20 cellular contexts compared by ENCODE assay signal in the genomic region with DNA sequence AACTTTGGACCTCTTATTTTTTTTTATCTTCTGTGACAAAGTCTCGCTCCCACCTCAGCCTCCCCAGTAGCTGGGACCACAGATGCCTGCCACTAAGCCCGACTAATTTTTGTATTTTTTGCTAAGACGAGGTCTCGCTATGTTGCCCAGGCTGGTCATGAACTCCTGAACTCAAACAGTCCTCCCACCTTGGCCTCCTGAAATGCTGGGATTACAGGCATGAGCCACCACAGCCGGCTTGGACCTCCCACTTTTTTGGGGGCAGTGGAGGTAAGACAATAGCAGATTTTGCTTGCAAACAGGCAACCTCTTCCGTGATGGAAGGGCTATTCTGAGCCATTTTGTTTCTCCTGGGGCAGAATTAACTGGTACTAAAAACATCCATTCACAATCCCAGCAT. TPM values are rescaled to one million over a fixed set of nuclear protein-coding genes. Genes with fewer than 3 reads are reported as not detected.
A peak's percentile ranks its signal among the peaks of the same experiment; 100 is the strongest.
DNase-seq lines count a peak whose midpoint lies in the region; ATAC-seq and TF ChIP-seq lines count a peak whose summit lies in the region.
"Had no signal": no experiment of that assay in that cellular context is flagged by ENCODE, and none has a peak within 500 bp of the region (broad histone marks: within the 10 kb centered on the region; RNA-seq: fewer than 3 reads in every experiment).

No MANE protein-coding gene starts in this region.

- H3K36me3 ChIP-seq in OCI-LY7 (ENCODE audit: insufficient read depth, low read length), result peaks cover 19% of the 10 kb centered on the region
- peaks cover 17% of the 10 kb centered on the region for H3K36me3 ChIP-seq in endodermal cell (ENCODE audit: control insufficient read depth, insufficient read depth, low read length)
- no peaks in the 10 kb centered on the region for H3K36me3 ChIP-seq in parathyroid adenoma (ENCODE audit: control insufficient read depth, insufficient read depth, low read length)
- peaks cover 0 to 13% of the 10 kb centered on the region in 2 donors for H3K36me3 ChIP-seq in left lung

- H3K36me3 Mint-ChIP-seq in T-helper 2 cell treated with Interferon-gamma antibody and Interleukin-4, amounts not matched to agents 5 μg/mL and 100 μg/mL, for 36 hours (ENCODE audit: low read depth), result peaks cover 8% of the 10 kb centered on the region
- peaks cover 11% of the 10 kb centered on the region for H3K36me3 Mint-ChIP-seq in endodermal cell (ENCODE audit: low read depth)

- WGBS in endodermal cell (ENCODE audit: insufficient coverage in 1 of 2, insufficient read length in 1 of 2), 2 experiments, result 89 to 92% methylated on average over 2 to 6 of the region's 6 CpGs

- H3K9me3 ChIP-seq in OCI-LY7 (ENCODE audit: low read length), result no peaks in the 10 kb centered on the region
- H3K9me3 ChIP-seq in endodermal cell (ENCODE audit: control insufficient read depth, low read length), result no peaks in the 10 kb centered on the region
- H3K9me3 ChIP-seq in parathyroid adenoma (ENCODE audit: control insufficient read depth, low read length), result no peaks in the 10 kb centered on the region
- no peaks in the 10 kb centered on the region for H3K9me3 ChIP-seq in left lung
- H3K9me3 ChIP-seq: gastroesophageal sphincter, MG63, sigmoid colon, SJCRH30, tibial artery had no signal

- peak overlapping the region; percentile 71 for H3K4me3 Mint-ChIP-seq in T-helper 2 cell treated with Interferon-gamma antibody and Interleukin-4, amounts not matched to agents 5 μg/mL and 100 μg/mL, for 36 hours
- peak overlapping the region; percentile 79 for H3K4me3 Mint-ChIP-seq in endodermal cell

- TF ChIP-seq CTCF in OCI-LY7 (conservative IDR thresholded peaks at IDR 0.05; ENCODE audit: low read length), result no peak
- no peak for TF ChIP-seq CTCF in endodermal cell (conservative IDR thresholded peaks at IDR 0.05)
- TF ChIP-seq CTCF in parathyroid adenoma (IDR thresholded peaks at IDR 0.05), result no peak
- no peak for TF ChIP-seq CTCF in left lung (IDR thresholded peaks at IDR 0.05)

- ATAC-seq in GM18907 (IDR thresholded peaks at IDR 0.05; ENCODE audit: unreplicated experiment), result no peak
- no peak for ATAC-seq in left lung
- ATAC-seq: gastroesophageal sphincter had no signal

- H3K4me1 ChIP-seq in OCI-LY7 (ENCODE audit: insufficient read depth, low read length, poor library complexity, severe bottlenecking) (peaks cover 24% of the 10 kb centered on the region), endodermal cell (ENCODE audit: control insufficient read depth, insufficient read depth, low read length) (no peaks in the 10 kb centered on the region), parathyroid adenoma (peaks cover 5% of the 10 kb centered on the region), left lung (peaks cover 6 to 25% of the 10 kb centered on the region in 2 donors)
- H3K4me1 ChIP-seq: SJCRH30 had no signal

- POLR2A ChIA-PET in OCI-LY7 (lab: Charles Lee), result interaction anchor here (0.6 kb wide), 1 partner anchor 627 kb away, joined by 3 read pairs; no protein-coding TSS in a partner anchor

- H3K9ac ChIP-seq in endodermal cell (ENCODE audit: extremely low read depth, low read length, poor library complexity, severe bottlenecking) (no peak overlapping the region), parathyroid adenoma (no peak overlapping the region)

- H3K27me3 Mint-ChIP-seq in T-helper 2 cell treated with Interferon-gamma antibody and Interleukin-4, amounts not matched to agents 5 μg/mL and 100 μg/mL, for 36 hours (ENCODE audit: low read depth), result peaks cover 4% of the 10 kb centered on the region
- no peaks in the 10 kb centered on the region for H3K27me3 Mint-ChIP-seq in endodermal cell (ENCODE audit: insufficient read depth)

- peak overlapping the region; percentile 65 for H3K27ac Mint-ChIP-seq in T-helper 2 cell treated with Interferon-gamma antibody and Interleukin-4, amounts not matched to agents 5 μg/mL and 100 μg/mL, for 36 hours
- no peak overlapping the region for H3K27ac Mint-ChIP-seq in endodermal cell

- H3K27ac ChIP-seq in OCI-LY7 (ENCODE audit: low read depth, low read length, poor library complexity, severe bottlenecking) (no peak overlapping the region), endodermal cell (ENCODE audit: low read depth, low read length) (no peak overlapping the region), parathyroid adenoma (no peak overlapping the region), left lung (no peak overlapping the region)
- H3K27ac ChIP-seq: SJCRH30 had no signal

- DNase-seq in T-helper 2 cell treated with Interferon-gamma antibody and Interleukin-4, amounts not matched to agents 5 μg/mL and 100 μg/mL, for 36 hours (ENCODE audit: low spot score), result no peak
- DNase-seq in T-helper 2 cell (no peak), OCI-LY7 (ENCODE audit: low spot score) (no peak), endodermal cell (no peak), NCI-H1930 (lab: John Stamatoyannopoulos, UW) (no peak), left lung (no peak)
- DNase-seq: 8988T; EL; MG63; NCI-H1694; NCI-H446; SJCRH30; stimulated activated CD4-positive, alpha-beta T cell treated with anti-CD3 and anti-CD28 coated beads, Interleukin-4, amount 100 ng/mL, for 1 hour; tibial artery had no signal

- H3K9me2 ChIP-seq in OCI-LY7 (ENCODE audit: insufficient read depth, low read length), result no peaks in the 10 kb centered on the region

- H3K4me2 ChIP-seq in OCI-LY7 (ENCODE audit: low read length) (peak overlapping the region; percentile 80; the same call in 1 of the 2 replicates), parathyroid adenoma (ENCODE audit: low read length) (no peak overlapping the region)

- BruUV-seq in OCI-LY7 (replicated peaks; lab: Mats Ljungman, UMichigan), result TSS peak; percentile 43

- peaks cover 5% of the 10 kb centered on the region; the same call in 1 of the 2 replicates for H4K20me1 ChIP-seq in OCI-LY7 (ENCODE audit: insufficient read depth, low read length)

- intact Hi-C loops in OCI-LY7 (cut with micrococcal nuclease; ENCODE audit: unreplicated experiment) (loop anchor here (10.0 kb wide), 1 partner anchor 562 kb away; no protein-coding TSS in a partner anchor), left lung (cut with DNase I) (no loop called here)

- H3K4me3 ChIP-seq in OCI-LY7 (ENCODE audit: low read depth, low read length, poor library complexity, severe bottlenecking) (no peak overlapping the region), endodermal cell (ENCODE audit: low read length) (no peak overlapping the region), parathyroid adenoma (ENCODE audit: low read depth, low read length) (no peak overlapping the region), left lung (no peak overlapping the region)
- H3K4me3 ChIP-seq: lung had no signal

- H3K27me3 ChIP-seq in endodermal cell (ENCODE audit: control insufficient read depth, insufficient read depth, low read length, poor library complexity, severe bottlenecking), result no peaks in the 10 kb centered on the region
- H3K27me3 ChIP-seq in parathyroid adenoma (ENCODE audit: control insufficient read depth, insufficient read depth, low read length), result no peaks in the 10 kb centered on the region
- H3K27me3 ChIP-seq in left lung, result peaks cover 0 to 1% of the 10 kb centered on the region in 2 donors
- H3K27me3 ChIP-seq: MG63, tibial artery had no signal

- CTCF ChIA-PET in OCI-LY7 (lab: Charles Lee; ENCODE audit: unreplicated experiment), result no interaction called here

- H3K79me2 ChIP-seq in OCI-LY7 (ENCODE audit: insufficient read depth, low read depth, low read length) (peaks cover 30% of the 10 kb centered on the region), parathyroid adenoma (peaks cover 14% of the 10 kb centered on the region)

- peaks cover 10% of the 10 kb centered on the region for H3K4me1 Mint-ChIP-seq in T-helper 2 cell treated with Interferon-gamma antibody and Interleukin-4, amounts not matched to agents 5 μg/mL and 100 μg/mL, for 36 hours (ENCODE audit: low read depth)
- peaks cover 6% of the 10 kb centered on the region for H3K4me1 Mint-ChIP-seq in endodermal cell

- H2AFZ ChIP-seq in OCI-LY7 (ENCODE audit: low read length) (no peak overlapping the region), parathyroid adenoma (peak overlapping the region; percentile 92)

- H3K9me3 Mint-ChIP-seq in T-helper 2 cell treated with Interferon-gamma antibody and Interleukin-4, amounts not matched to agents 5 μg/mL and 100 μg/mL, for 36 hours, result no peaks in the 10 kb centered on the region
- H3K9me3 Mint-ChIP-seq in endodermal cell, result no peaks in the 10 kb centered on the region
- H3K9me3 Mint-ChIP-seq: CD14-positive monocyte had no signal

RNA-seq across cellular contexts. Expression of gene TRRAP, which starts 1.2 kb away (rescaled TPM):
- total RNA-seq in OCI-LY7 (2014; rRNA removed; shearing (Covaris generic)), result 43.4 and 50.4 TPM in 2 replicates
- 82.6 and 86.1 TPM in 2 replicates for total RNA-seq in OCI-LY7 (2022)
- total RNA-seq in endodermal cell, result 10 to 100 TPM; 64.3 to 68.8 TPM
- 29.8 TPM for polyA plus RNA-seq in endodermal cell (2013, experiment 1 of 2)
- 30.4 TPM for polyA plus RNA-seq in endodermal cell (2013, experiment 2 of 2)
- total RNA-seq in left lung, result 10 to 100 TPM; 32.5 to 35.7 TPM

RNA-seq across cellular contexts. Expression of gene TMEM130, which starts 7.3 kb away (rescaled TPM):
- total RNA-seq in OCI-LY7 (2014; rRNA removed; shearing (Covaris generic)), result 0.22 and 0.46 TPM in 2 replicates
- 0.57 and 0.87 TPM in 2 replicates for total RNA-seq in OCI-LY7 (2022)
- total RNA-seq in endodermal cell, result under 1 TPM in 1 of 2 donors, not detected in 1; 0.15 TPM
- polyA plus RNA-seq in endodermal cell (2013, experiment 1 of 2), result 6.2 TPM
- polyA plus RNA-seq in endodermal cell (2013, experiment 2 of 2), result 5.8 TPM
- 1 to 10 TPM in 1 of 2 donors, under 1 TPM in 1; 0.81 to 1.5 TPM for total RNA-seq in left lung
- total RNA-seq: SJCRH30 had no signal
- polyA plus RNA-seq: CD14-positive monocyte had no signal
